ENCODE assay signal across 8 cellular contexts in genomic region chr22:41925783-41926460, GRCh38. TPM values are rescaled to one million over a fixed set of nuclear protein-coding genes. Genes with fewer than 3 reads are reported as not detected.
A peak's percentile ranks its signal among the peaks of the same experiment; 100 is the strongest.
DNase-seq lines count a peak whose midpoint lies in the region; ATAC-seq and TF ChIP-seq lines count a peak whose summit lies in the region.

No MANE protein-coding gene starts in this region.

- H3K4me1 ChIP-seq in Panc1 (ENCODE audit: control insufficient read depth, insufficient read depth, low read length) (no peaks in the 10 kb centered on the region), heart right ventricle (peaks cover 0 to 10% (median 4%) of the 10 kb centered on the region in 9 donors)

- ATAC-seq in HG02763 (IDR thresholded peaks at IDR 0.05; ENCODE audit: unreplicated experiment) = peak; percentile 40
- peak; percentile 74 for ATAC-seq in Panc1
- peak; percentile 46 to 76 (median 52) for ATAC-seq in heart right ventricle

- TF ChIP-seq CTCF in Panc1 (IDR thresholded peaks at IDR 0.05) = peak; percentile 95
- TF ChIP-seq CTCF in heart right ventricle (IDR thresholded peaks at IDR 0.05) = peak; percentile 29 to 71 (median 65)

- DNase-seq in GDM1 (lab: John Stamatoyannopoulos, UW) (peak; percentile 47), Panc1 (ENCODE audit: low read depth, low spot score) (no peak), activated gamma-delta T cell (lab: John Stamatoyannopoulos, UW) (peak; percentile 64), heart right ventricle (peak; percentile 50 to 75), OCI-M2 (lab: John Stamatoyannopoulos, UW; ENCODE audit: unreplicated experiment) (no peak), mesenteric fat pad (ENCODE audit: low spot score) (no peak)

- H3K36me3 ChIP-seq in Panc1 (ENCODE audit: control insufficient read depth, insufficient read depth, low read length) = no peaks in the 10 kb centered on the region
- H3K36me3 ChIP-seq in heart right ventricle = no peaks in the 10 kb centered on the region

- CTCF ChIA-PET in Panc1 (lab: Charles Lee) = interaction anchor here (0.6 to 1.3 kb wide), 4 partner anchors 14 to 557 kb away, joined by 3 to 8 read pairs (median 3); no protein-coding TSS in a partner anchor

- H3K27me3 ChIP-seq in Panc1 (ENCODE audit: control insufficient read depth, insufficient read depth, low read length) = no peaks in the 10 kb centered on the region; the same call in 1 of the 2 replicates
- H3K27me3 ChIP-seq in heart right ventricle = peaks cover 7 to 36% (median 19%) of the 10 kb centered on the region in 7 donors

- 6 to 10% methylated on average over 33 to 44 of the region's 48 CpGs for WGBS in heart right ventricle, 2 donors

- intact Hi-C loops in Panc1 (cut with micrococcal nuclease; ENCODE audit: unreplicated experiment) (no loop called here), heart right ventricle (cut with DNase I) (no loop called here)

- BruUV-seq in Panc1 (replicated peaks; lab: Mats Ljungman, UMichigan) = no TSS peak

- H3K4me3 ChIP-seq in Panc1 (ENCODE audit: low read depth in 2 of 2, low read length in 2 of 2) (peak overlapping the region; percentile 30 to 41), heart right ventricle (peak overlapping the region in 9 of 10 donors; percentile 17 to 52 (median 40)), skin epidermis (peak overlapping the region; percentile 24 to 50 (median 42))

- in situ Hi-C loops in Panc1 (cut with HindIII; ENCODE audit: low pct_unique_long_range_greater_than_20kb, low sequenced_read_pairs) = no loop called here

- H3K9me3 ChIP-seq in Panc1 (ENCODE audit: control insufficient read depth, insufficient read depth, low read depth, low read length) (no peaks in the 10 kb centered on the region), heart right ventricle (no peaks in the 10 kb centered on the region)

- no peak overlapping the region for H3K27ac ChIP-seq in Panc1 (ENCODE audit: low read length)
- peak overlapping the region in 1 of 10 donors; percentile 44 for H3K27ac ChIP-seq in heart right ventricle
- peak overlapping the region in 15 of 21 experiments; percentile 2 to 93 (median 44) for H3K27ac ChIP-seq in skin epidermis

- POLR2A ChIA-PET in Panc1 (lab: Charles Lee) = interaction anchor here (0.5 kb wide), 1 partner anchor 419 kb away, joined by 4 read pairs; no protein-coding TSS in a partner anchor

RNA-seq across cellular contexts. Expression of gene TNFRSF13C, which starts 0.7 kb away (rescaled TPM):
- total RNA-seq in Panc1 (2021; ENCODE audit: unreplicated experiment) (1.0 TPM), heart right ventricle (under 1 TPM; 0.24 to 0.77 (median 0.48) TPM), mesenteric fat pad (0.19 TPM)
- 0.18 TPM for polyA plus RNA-seq in Panc1 (2012; ENCODE audit: insufficient read length)
- under 1 TPM; 0.03 to 0.44 TPM for polyA plus RNA-seq in heart right ventricle

RNA-seq across cellular contexts. Expression of gene SHISA8, which starts 11.0 kb away (rescaled TPM):
- total RNA-seq in Panc1 (2021; ENCODE audit: unreplicated experiment) (0.62 TPM), heart right ventricle (1 to 10 TPM in 9 of 10 donors, under 1 TPM in 1; 0.78 to 4.6 (median 1.4) TPM), mesenteric fat pad (not detected)
- polyA plus RNA-seq in Panc1 (2012; ENCODE audit: insufficient read length) = not detected
- 1 to 10 TPM in 1 of 2 donors, under 1 TPM in 1; 0.16 to 3.5 TPM for polyA plus RNA-seq in heart right ventricle

RNA-seq across cellular contexts. Expression of gene CENPM, which starts 21.0 kb away (rescaled TPM):
- total RNA-seq in Panc1 (2021; ENCODE audit: unreplicated experiment) (39.8 TPM), heart right ventricle (1 to 10 TPM in 1 of 10 donors, under 1 TPM in 5, not detected in 4; 0.34 to 3.5 (median 0.66) TPM), mesenteric fat pad (not detected)
- 25.3 TPM for polyA plus RNA-seq in Panc1 (2012; ENCODE audit: insufficient read length)
- 1 to 10 TPM; 1.0 to 1.7 TPM for polyA plus RNA-seq in heart right ventricle

RNA-seq across cellular contexts. Expression of gene SEPTIN3, which starts 43.3 kb away (rescaled TPM):
- total RNA-seq in Panc1 (2021; ENCODE audit: unreplicated experiment) (3.9 TPM), heart right ventricle (under 1 TPM in 4 of 10 donors, not detected in 6; 0.06 to 0.44 (median 0.10) TPM), mesenteric fat pad (0.55 TPM)
- 3.9 TPM for polyA plus RNA-seq in Panc1 (2012; ENCODE audit: insufficient read length)
- under 1 TPM; 0.03 to 0.22 TPM for polyA plus RNA-seq in heart right ventricle

Comparison
In these comparisons a context has a peak if more than half of its experiments do, and no peak if none do; other contexts are left out.
1. DNase-seq: peak in GDM1 (single experiment), activated gamma-delta T cell (single experiment) and heart right ventricle (2 of 2); none in Panc1 (single experiment), OCI-M2 (single experiment) and mesenteric fat pad (single experiment).
2. Peak in every context shown above with its lines, with median percentiles within 50 percentile points of each other: ATAC-seq and H3K4me3 ChIP-seq.